ENCODE assay signal across 23 cellular contexts in the genomic region with DNA sequence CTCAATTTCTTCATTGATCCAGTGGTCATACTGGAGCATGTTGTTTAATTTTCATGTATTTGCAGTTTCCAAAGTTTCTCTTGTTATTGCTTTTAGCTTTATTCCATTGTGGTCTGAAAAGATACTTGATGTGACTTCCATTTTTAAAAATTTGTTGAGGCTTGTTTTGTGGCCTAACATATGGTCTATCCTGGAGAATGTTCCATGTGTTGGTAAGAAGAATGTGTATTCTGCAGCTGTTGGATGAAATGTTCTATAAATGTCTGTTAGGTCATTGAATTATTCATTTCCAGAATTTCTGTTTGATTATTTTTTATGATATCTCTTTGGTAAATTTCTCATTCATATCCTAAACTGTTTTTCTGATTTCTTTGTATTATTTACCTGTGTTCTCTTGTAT.
DNase-seq lines count a peak whose midpoint lies in the region; ATAC-seq and TF ChIP-seq lines count a peak whose summit lies in the region.
"Had no signal": no experiment of that assay in that cellular context is flagged by ENCODE, and none has a peak within 500 bp of the region (broad histone marks: within the 10 kb centered on the region; RNA-seq: fewer than 3 reads in every experiment).

No MANE protein-coding gene starts in this region.

- H3K18ac ChIP-seq in IMR-90 (ENCODE audit: low read depth, low read length) = no peak overlapping the region

- H4K5ac ChIP-seq in IMR-90 (ENCODE audit: low read depth, low read length) = no peak overlapping the region; the same call in 1 of the 2 replicates

- CTCF ChIA-PET in IMR-90 (lab: Yijun Ruan, JAX) (no interaction called here), SK-N-SH (lab: Yijun Ruan, JAX) (interaction anchor here (0.9 to 2.8 kb wide), 2 partner anchors 636 to 1780 kb away, joined by 3 to 10 read pairs; no protein-coding TSS in a partner anchor)

- no peak overlapping the region for H3K4ac ChIP-seq in IMR-90 (ENCODE audit: low read depth, low read length)

- TF ChIP-seq POLR2A in IMR-90 (IDR thresholded peaks at IDR 0.05; ENCODE audit: low read depth, low read length) = no peak

- no peak overlapping the region for H3K23ac ChIP-seq in IMR-90 (ENCODE audit: low read depth, low read length)

- no peak for DNase-seq in activated T-cell treated with anti-CD3 and anti-CD28 coated beads, Interleukin-2, amount 50 U/mL, for 72 hours
- DNase-seq in activated T-cell treated with anti-CD3 and anti-CD28 coated beads for 4 hours = no peak
- DNase-seq in IMR-90 = no peak
- peak; percentile 70 for DNase-seq in LHCN-M2 (ENCODE audit: low read depth)
- peak; percentile 61 for DNase-seq in myocyte (ENCODE audit: low read depth)
- no peak for DNase-seq in H4 (ENCODE audit: low spot score)
- no peak for DNase-seq in SK-N-SH
- DNase-seq: C1 segment of cervical spinal cord; CD4-positive, alpha-beta memory T cell; COR-L47; DMS53; EL; GDM1; MG63; NCI-H2029; NCI-H446 treated with DMSO at 0.1 percent for 48 hours; NCI-H526; NCI-H82; Right ventricle myocardium superior had no signal

- TF ChIP-seq EP300 in SK-N-SH (IDR thresholded peaks at IDR 0.05; ENCODE audit: borderline replicate concordance in 1 of 2, low read depth in 1 of 2, low read length in 1 of 2) = no peak

- no peak overlapping the region for H3K9ac ChIP-seq in IMR-90 (ENCODE audit: low read depth, low read length)
- no peak overlapping the region for H3K9ac ChIP-seq in SK-N-SH

- TF ChIP-seq CTCF in IMR-90 (conservative IDR thresholded peaks at IDR 0.05; ENCODE audit: low read depth, low read length) (no peak), SK-N-SH (IDR thresholded peaks at IDR 0.05) (no peak)

- H3K56ac ChIP-seq in IMR-90 (ENCODE audit: extremely low read depth, insufficient read depth, low read length) = no peak overlapping the region

- H3K4me1 ChIP-seq in IMR-90 (ENCODE audit: control insufficient read depth, insufficient read depth, low read length) (peaks cover 12% of the 10 kb centered on the region), SK-N-SH (ENCODE audit: control insufficient read depth in 1 of 2, insufficient read depth in 2 of 2, low read depth in 1 of 2, low read length in 1 of 2) (no peaks in the 10 kb centered on the region; a peak in 2 of 4 replicates)
- H3K4me1 ChIP-seq: SJSA1 had no signal

- H3K27me3 ChIP-seq in IMR-90 (ENCODE audit: control insufficient read depth, insufficient read depth, low read length) (no peaks in the 10 kb centered on the region), SK-N-SH (ENCODE audit: insufficient read depth) (no peaks in the 10 kb centered on the region)
- H3K27me3 ChIP-seq: MG63, SJSA1 had no signal

- in situ Hi-C loops in IMR-90 (cut with MboI; ENCODE audit: low sequenced_read_pairs) = loop anchor here (5.0 to 25.0 kb wide), 2 partner anchors 843 to 1793 kb away; no protein-coding TSS in a partner anchor

- H3K27ac ChIP-seq in IMR-90 (ENCODE audit: insufficient read depth, low read length) (no peak overlapping the region), SK-N-SH (ENCODE audit: low read depth in 2 of 2, low read length in 1 of 2) (no peak overlapping the region)
- H3K27ac ChIP-seq: HL-60, SJSA1 had no signal

- no peaks in the 10 kb centered on the region for H4K20me1 ChIP-seq in IMR-90 (ENCODE audit: insufficient read depth, low read length)
- no peaks in the 10 kb centered on the region for H4K20me1 ChIP-seq in SK-N-SH (ENCODE audit: insufficient read depth)

- H2AK5ac ChIP-seq in IMR-90 (ENCODE audit: low read depth, low read length) = no peak overlapping the region

- BruUV-seq in IMR-90 (replicated peaks; lab: Mats Ljungman, UMichigan) = no TSS peak

- peak overlapping the region; percentile 58 for H3K27ac Mint-ChIP-seq in activated T-cell treated with anti-CD3 and anti-CD28 coated beads, Interleukin-2, amount 50 U/mL, for 72 hours
- H3K27ac Mint-ChIP-seq: CD4-positive, alpha-beta memory T cell had no signal

- no peak overlapping the region for H2AK9ac ChIP-seq in IMR-90 (replicated peaks; ENCODE audit: low read depth, low read length, poor library complexity)

- H3K4me3 ChIP-seq in IMR-90 (ENCODE audit: insufficient read depth, low read depth, low read length) = no peak overlapping the region
- no peak overlapping the region for H3K4me3 ChIP-seq in SK-N-SH (ENCODE audit: low read depth in 2 of 2, low read length in 1 of 2)
- H3K4me3 ChIP-seq: GM12878, MG63, SJSA1 had no signal

- H3K4me2 ChIP-seq in IMR-90 (ENCODE audit: low read depth, low read length) (no peak overlapping the region), SK-N-SH (no peak overlapping the region)

- H3K14ac ChIP-seq in IMR-90 (replicated peaks; ENCODE audit: low read depth, low read length) = no peak overlapping the region

- no peak overlapping the region for H2AFZ ChIP-seq in IMR-90 (replicated peaks; ENCODE audit: low read length, poor library complexity)
- H2AFZ ChIP-seq in SK-N-SH (ENCODE audit: low read depth) = no peak overlapping the region

- no peaks in the 10 kb centered on the region for H3K79me2 ChIP-seq in SK-N-SH (ENCODE audit: insufficient read depth)

- H3F3A ChIP-seq in SK-N-SH (replicated peaks; ENCODE audit: insufficient read depth) = no peaks in the 10 kb centered on the region

- H3K36me3 ChIP-seq in IMR-90 (ENCODE audit: control insufficient read depth, insufficient read depth, low read length) (no peaks in the 10 kb centered on the region), SK-N-SH (replicated peaks in 1 of 2; ENCODE audit: control insufficient read depth in 1 of 2, insufficient read depth in 2 of 2, low read length in 1 of 2) (no peaks in the 10 kb centered on the region)
- H3K36me3 ChIP-seq: MG63, SJSA1 had no signal

- peaks cover 0 to 2% of the 10 kb centered on the region in 2 donors for H3K9me3 Mint-ChIP-seq in activated T-cell treated with anti-CD3 and anti-CD28 coated beads, Interleukin-2, amount 50 U/mL, for 72 hours
- H3K9me3 Mint-ChIP-seq: CD4-positive, alpha-beta memory T cell had no signal

- no peaks in the 10 kb centered on the region for H3K9me3 ChIP-seq in IMR-90 (ENCODE audit: control insufficient read depth, insufficient read depth, low read length)
- no peaks in the 10 kb centered on the region for H3K9me3 ChIP-seq in SK-N-SH
- H3K9me3 ChIP-seq: SJSA1 had no signal

- H2BK20ac ChIP-seq in IMR-90 (ENCODE audit: low read depth, low read length) = no peak overlapping the region

- POLR2A ChIA-PET in IMR-90 (lab: Charles Lee; ENCODE audit: unreplicated experiment) = no interaction called here
- POLR2A ChIA-PET in SK-N-SH (lab: Yijun Ruan, JAX) = no interaction called here

- H3K27me3 Mint-ChIP-seq in activated T-cell treated with anti-CD3 and anti-CD28 coated beads, Interleukin-2, amount 50 U/mL, for 72 hours (ENCODE audit: low read depth) = no peaks in the 10 kb centered on the region

- peaks cover 3% of the 10 kb centered on the region; the same call in 1 of the 2 replicates for H3K9me1 ChIP-seq in IMR-90 (ENCODE audit: insufficient read depth, low read length)

- TF ChIP-seq RAD21 in IMR-90 (IDR thresholded peaks at IDR 0.05; ENCODE audit: low read length) = no peak
- TF ChIP-seq RAD21 in SK-N-SH (IDR thresholded peaks at IDR 0.05; ENCODE audit: low read length) = no peak

- dilution Hi-C loops in IMR-90 (cut with HindIII; ENCODE audit: low sequenced_read_pairs, unreplicated experiment) = no loop called here

- peak overlapping the region; percentile 62 for H2BK5ac ChIP-seq in IMR-90 (ENCODE audit: low read depth, low read length, poor library complexity, severe bottlenecking)

- peaks cover 67% of the 10 kb centered on the region for H3K4me1 Mint-ChIP-seq in activated T-cell treated with anti-CD3 and anti-CD28 coated beads, Interleukin-2, amount 50 U/mL, for 72 hours (ENCODE audit: low read depth)
- H3K4me1 Mint-ChIP-seq: CD4-positive, alpha-beta memory T cell had no signal

- no peaks in the 10 kb centered on the region for H3K9me2 ChIP-seq in SK-N-SH

- no peak overlapping the region; the same call in 1 of the 2 replicates for H2BK120ac ChIP-seq in IMR-90 (ENCODE audit: low read depth, low read length)

- intact Hi-C loops in IMR-90 (cut with micrococcal nuclease) = loop anchor here (10.0 kb wide), 2 partner anchors 296 to 1486 kb away; no protein-coding TSS in a partner anchor

- ATAC-seq in activated T-cell treated with anti-CD3 and anti-CD28 coated beads, Interleukin-2, amount 50 U/mL, for 72 hours (replicated peaks in 1 of 2) = no peak
- ATAC-seq in IMR-90 (ENCODE audit: low read depth) = no peak
- no peak for ATAC-seq in GM21528 (IDR thresholded peaks at IDR 0.05; ENCODE audit: low FRiP score, unreplicated experiment)
- ATAC-seq: GM12878 had no signal

- H3K36me3 Mint-ChIP-seq in activated T-cell treated with anti-CD3 and anti-CD28 coated beads, Interleukin-2, amount 50 U/mL, for 72 hours (ENCODE audit: insufficient read depth in 2 of 2) = peaks cover 2 to 5% of the 10 kb centered on the region in 2 donors
- H3K36me3 Mint-ChIP-seq: CD4-positive, alpha-beta memory T cell had no signal

- H2BK15ac ChIP-seq in IMR-90 (ENCODE audit: low read depth, low read length) = no peak overlapping the region

- H3K4me3 Mint-ChIP-seq in activated T-cell treated with anti-CD3 and anti-CD28 coated beads, Interleukin-2, amount 50 U/mL, for 72 hours = peak overlapping the region; percentile 58 to 81
- H3K4me3 Mint-ChIP-seq: CD4-positive, alpha-beta memory T cell had no signal

- no peaks in the 10 kb centered on the region for H3K79me1 ChIP-seq in IMR-90 (ENCODE audit: low read depth in 1 of 2, low read length in 2 of 2)

- no peak overlapping the region for H4K91ac ChIP-seq in IMR-90 (ENCODE audit: insufficient read depth, low read depth, low read length)

- no peak overlapping the region for H4K8ac ChIP-seq in IMR-90 (ENCODE audit: low read depth in 2 of 2, low read length in 2 of 2)

TF ChIP-seq in IMR-90, 13 proteins besides CTCF, POLR2A, EP300 and RAD21 (continues in another document):
- TF ChIP-seq MAFK (IDR thresholded peaks at IDR 0.05; ENCODE audit: low read depth, low read length) = no peak
- TF ChIP-seq BHLHE40 (IDR thresholded peaks at IDR 0.05; ENCODE audit: low read depth, low read length) = no peak
- no peak for TF ChIP-seq RCOR1 (IDR thresholded peaks at IDR 0.05; ENCODE audit: insufficient replicate concordance, low read length)
- TF ChIP-seq SMC3 (IDR thresholded peaks at IDR 0.05; ENCODE audit: low read depth, low read length) = no peak

TF ChIP-seq in SK-N-SH, 30 proteins besides CTCF, POLR2A, EP300 and RAD21:
- no peak for TF ChIP-seq FOXJ3 (CRISPR knock-in tag; IDR thresholded peaks at IDR 0.05)

Comparison
In these comparisons a context has a peak if more than half of its experiments do, and no peak if none do; other contexts are left out.
1. DNase-seq: peak in LHCN-M2 (single experiment) and myocyte (single experiment); none in activated T-cell treated with anti-CD3 and anti-CD28 coated beads, Interleukin-2, amount 50 U/mL, for 72 hours (0 of 2), activated T-cell treated with anti-CD3 and anti-CD28 coated beads for 4 hours (single experiment), IMR-90 (single experiment), H4 (single experiment) and SK-N-SH (single experiment).